9 cellular contexts compared by ENCODE assay signal in the genomic region with DNA sequence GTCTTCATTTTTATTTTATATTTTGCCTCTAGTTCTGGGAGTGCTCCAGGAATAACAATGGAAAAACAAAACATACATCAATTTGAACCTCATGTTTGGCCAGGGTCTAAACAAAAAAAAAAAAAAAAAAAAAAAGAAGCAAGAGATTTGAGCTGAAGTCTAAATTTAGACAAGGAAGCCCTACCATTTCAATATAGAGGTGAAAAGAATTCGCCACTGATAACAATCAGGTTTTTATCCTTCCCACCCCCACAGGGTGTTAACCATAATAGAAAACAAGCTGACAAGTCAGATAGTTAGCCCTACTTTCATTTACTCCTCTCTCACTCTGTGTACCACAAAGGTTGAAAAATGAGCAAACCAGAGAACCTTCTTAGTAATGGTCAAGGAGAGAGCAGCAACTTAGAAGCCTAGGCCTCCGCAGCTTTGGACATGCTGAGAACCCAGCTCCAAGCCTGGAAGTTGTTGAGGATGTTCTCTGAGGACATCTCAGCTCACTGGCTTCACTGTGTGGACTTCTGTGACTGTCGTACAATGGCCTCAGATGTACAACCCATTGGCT.
A peak's percentile ranks its signal among the peaks of the same experiment; 100 is the strongest.
DNase-seq lines count a peak whose midpoint lies in the region; ATAC-seq and TF ChIP-seq lines count a peak whose summit lies in the region.
"Had no signal": no experiment of that assay in that cellular context is flagged by ENCODE, and none has a peak within 500 bp of the region (broad histone marks: within the 10 kb centered on the region; RNA-seq: fewer than 3 reads in every experiment).

No MANE protein-coding gene starts in this region.

- DNase-seq in GM10248 (ENCODE audit: extremely low spot score): peak; percentile 26
- DNase-seq in central memory CD4-positive, alpha-beta T cell: peak; percentile 17
- DNase-seq in islet precursor cell: no peak
- no peak for DNase-seq in DMS53 treated with DMSO at 0.1 percent for 48 hours (lab: John Stamatoyannopoulos, UW; ENCODE audit: unreplicated experiment)
- no peak for DNase-seq in SKM-1 (lab: John Stamatoyannopoulos, UW; ENCODE audit: unreplicated experiment)
- no peak for DNase-seq in hippocampal formation (lab: John Stamatoyannopoulos, UW)
- DNase-seq: foreskin keratinocyte had no signal

- ATAC-seq in GM19324 (IDR thresholded peaks at IDR 0.05; ENCODE audit: low FRiP score, unreplicated experiment) (peak; percentile 63), HG03064 (IDR thresholded peaks at IDR 0.05; ENCODE audit: low read depth, unreplicated experiment) (peak; percentile 87)
- ATAC-seq: foreskin keratinocyte had no signal

- TF ChIP-seq CTCF in GM10248 (IDR thresholded peaks at IDR 0.05; ENCODE audit: control extremely low read depth, extremely low read depth, low read depth, missing control alignments): no peak

- CTCF ChIA-PET in GM10248 (lab: Yijun Ruan, JAX): interaction anchor here (1.2 to 2.0 kb wide), 4 partner anchors 13 to 131 kb away, joined by 3 to 6 read pairs (median 4); no protein-coding TSS in a partner anchor

- POLR2A ChIA-PET in GM10248 (lab: Yijun Ruan, JAX): no interaction called here

Comparison
In these comparisons a context has a peak if more than half of its experiments do, and no peak if none do; other contexts are left out.
1. DNase-seq: peak in GM10248 (single experiment) and central memory CD4-positive, alpha-beta T cell (single experiment); none in islet precursor cell (single experiment), DMS53 treated with DMSO at 0.1 percent for 48 hours (single experiment), SKM-1 (single experiment) and hippocampal formation (0 of 2).